Comparison of ENCODE assay signal across 28 cellular contexts in genomic region chr22:47115921-47116320, GRCh38.
"Had no signal": no experiment of that assay in that cellular context is flagged by ENCODE, and none has a peak within 500 bp of the region (broad histone marks: within the 10 kb centered on the region; RNA-seq: fewer than 3 reads in every experiment).

No MANE protein-coding gene starts in this region.

- H3K4me2 ChIP-seq: hepatocyte, neural progenitor cell had no signal

- H3K9me3 ChIP-seq: colonic mucosa, gastrocnemius medialis, heart left ventricle, ovary, prostate gland, right atrium auricular region, thoracic aorta, tibial nerve, upper lobe of left lung, uterus had no signal

- H3K36me3 Mint-ChIP-seq: neural progenitor cell had no signal

- H3K27ac ChIP-seq: colonic mucosa, epithelial cell of prostate, gastrocnemius medialis, heart left ventricle, hepatocyte, neural progenitor cell, ovary, prostate gland, right atrium auricular region, thoracic aorta, tibial nerve, upper lobe of left lung, uterus had no signal

- ATAC-seq: gastrocnemius medialis; naive thymus-derived CD8-positive, alpha-beta T cell; sciatic nerve; stimulated activated memory B cell treated with anti-CD40 and anti-IgM and Interleukin-4, amounts not matched to agents 10 μg/mL and 1 μg/mL and 100 μg/mL, for 72 hours; stimulated activated naive CD8-positive, alpha-beta T cell treated with anti-CD3 and anti-CD28 coated beads, Interleukin-15, Interleukin-2, amounts not matched to agents 100 U/mL and 50 U/mL, for 24 hours had no signal

- H3K27me3 ChIP-seq: colonic mucosa, gastrocnemius medialis, heart left ventricle, hepatocyte, neural progenitor cell, ovary, right atrium auricular region, tibial nerve, upper lobe of left lung, uterus had no signal

- H3K4me3 Mint-ChIP-seq: dendritic cell treated with granulocyte-macrophage colony-stimulating factor and Interleukin-4, amounts not matched to agents 40 ng/mL and 50 ng/mL, for 4 days; endodermal cell; naive thymus-derived CD8-positive, alpha-beta T cell; neural progenitor cell; stimulated activated memory B cell treated with anti-CD40 and anti-IgM and Interleukin-4, amounts not matched to agents 10 μg/mL and 1 μg/mL and 100 μg/mL, for 72 hours had no signal

- H3K4me3 ChIP-seq: colonic mucosa, gastrocnemius medialis, heart left ventricle, hepatocyte, neural progenitor cell, ovary, prostate gland, right atrium auricular region, thoracic aorta, tibial nerve, upper lobe of left lung, uterus had no signal

- H3K4me1 ChIP-seq: colonic mucosa, gastrocnemius medialis, heart left ventricle, neural progenitor cell, prostate gland, right atrium auricular region, tibial nerve, upper lobe of left lung, uterus had no signal

- H2AFZ ChIP-seq: hepatocyte, neural progenitor cell had no signal

- H3K9ac ChIP-seq: neural progenitor cell had no signal

- FAIRE-seq: kidney had no signal

- H3K27me3 Mint-ChIP-seq: dendritic cell treated with granulocyte-macrophage colony-stimulating factor and Interleukin-4, amounts not matched to agents 40 ng/mL and 50 ng/mL, for 4 days; naive thymus-derived CD8-positive, alpha-beta T cell; stimulated activated memory B cell treated with anti-CD40 and anti-IgM and Interleukin-4, amounts not matched to agents 10 μg/mL and 1 μg/mL and 100 μg/mL, for 72 hours had no signal

- DNase-seq: central memory CD4-positive, alpha-beta T cell; colonic mucosa; effector CD8-positive, alpha-beta T cell; endodermal cell; foreskin fibroblast; gastrocnemius medialis; kidney; mammary epithelial cell; mesendoderm; midbrain; naive thymus-derived CD8-positive, alpha-beta T cell; nucleus accumbens; stimulated activated CD4-positive, alpha-beta T cell treated with anti-CD3 and anti-CD28 coated beads, Interleukin-4, amount 100 ng/mL, for 4 hours; stimulated activated naive CD8-positive, alpha-beta T cell treated with anti-CD3 and anti-CD28 coated beads, Interleukin-15, Interleukin-2, amounts not matched to agents 100 U/mL and 50 U/mL, for 24 hours; upper lobe of left lung; uterus had no signal

- H3K9me3 Mint-ChIP-seq: dendritic cell treated with granulocyte-macrophage colony-stimulating factor and Interleukin-4, amounts not matched to agents 40 ng/mL and 50 ng/mL, for 4 days; endodermal cell; naive thymus-derived CD8-positive, alpha-beta T cell; neural progenitor cell; stimulated activated memory B cell treated with anti-CD40 and anti-IgM and Interleukin-4, amounts not matched to agents 10 μg/mL and 1 μg/mL and 100 μg/mL, for 72 hours had no signal

- H3K36me3 ChIP-seq: colonic mucosa, gastrocnemius medialis, neural progenitor cell, ovary, prostate gland, right atrium auricular region, thoracic aorta, uterus had no signal

- H3K79me2 ChIP-seq: hepatocyte had no signal

- H3K27ac Mint-ChIP-seq: dendritic cell treated with granulocyte-macrophage colony-stimulating factor and Interleukin-4, amounts not matched to agents 40 ng/mL and 50 ng/mL, for 4 days; endodermal cell; neural progenitor cell; stimulated activated memory B cell treated with anti-CD40 and anti-IgM and Interleukin-4, amounts not matched to agents 10 μg/mL and 1 μg/mL and 100 μg/mL, for 72 hours had no signal

- H3K4me1 Mint-ChIP-seq: stimulated activated memory B cell treated with anti-CD40 and anti-IgM and Interleukin-4, amounts not matched to agents 10 μg/mL and 1 μg/mL and 100 μg/mL, for 72 hours had no signal
